ENCODE assay signal across 8 cellular contexts in genomic region chr14:73743431-73743931, GRCh38. TPM values are rescaled to one million over a fixed set of nuclear protein-coding genes. Genes with fewer than 3 reads are reported as not detected.
DNase-seq lines count a peak whose midpoint lies in the region; ATAC-seq lines count a peak whose summit lies in the region.

No MANE protein-coding gene starts in this region.

- no peaks in the 10 kb centered on the region for H3K9me3 ChIP-seq in KOPT-K1 (ENCODE audit: insufficient read depth, low read length, poor library complexity, severe bottlenecking)

- CTCF ChIA-PET in activated CD4-positive, alpha-beta T cell treated with anti-CD3 and anti-CD28 coated beads for 36 hours (lab: Charles Lee): interaction anchor here (0.7 to 10.6 kb wide), 13 partner anchors 12 to 699 kb away, joined by 3 to 116 read pairs (median 3); a partner anchor contains a TSS

- ATAC-seq in activated CD4-positive, alpha-beta T cell treated with anti-CD3 and anti-CD28 coated beads for 36 hours: peak; percentile 39
- ATAC-seq in Right ventricle myocardium superior (ENCODE audit: poor library complexity) (peak; percentile 16), GM21360 (IDR thresholded peaks at IDR 0.05; ENCODE audit: unreplicated experiment) (no peak)

- peaks cover 19% of the 10 kb centered on the region for H3K36me3 Mint-ChIP-seq in activated CD4-positive, alpha-beta T cell treated with anti-CD3 and anti-CD28 coated beads for 36 hours (ENCODE audit: low read depth)

- no peaks in the 10 kb centered on the region for H3K9me3 Mint-ChIP-seq in activated CD4-positive, alpha-beta T cell treated with anti-CD3 and anti-CD28 coated beads for 36 hours (ENCODE audit: low read depth)

- peak overlapping the region; percentile 82 for H3K27ac Mint-ChIP-seq in activated CD4-positive, alpha-beta T cell treated with anti-CD3 and anti-CD28 coated beads for 36 hours

- H3K27ac ChIP-seq in KOPT-K1 (ENCODE audit: low read depth, low read length, poor library complexity, severe bottlenecking): peak overlapping the region; percentile 97

- no peaks in the 10 kb centered on the region for H3K27me3 Mint-ChIP-seq in activated CD4-positive, alpha-beta T cell treated with anti-CD3 and anti-CD28 coated beads for 36 hours

- POLR2A ChIA-PET in activated CD4-positive, alpha-beta T cell treated with anti-CD3 and anti-CD28 coated beads for 36 hours (lab: Charles Lee): interaction anchor here (1.4 to 2.2 kb wide), 4 partner anchors 13 to 17 kb away, joined by 3 to 9 read pairs (median 6); a partner anchor contains a TSS

- H3K4me1 Mint-ChIP-seq in activated CD4-positive, alpha-beta T cell treated with anti-CD3 and anti-CD28 coated beads for 36 hours: peaks cover 86% of the 10 kb centered on the region

- peak overlapping the region; percentile 66 for H3K4me3 Mint-ChIP-seq in activated CD4-positive, alpha-beta T cell treated with anti-CD3 and anti-CD28 coated beads for 36 hours

- peak; percentile 79 for DNase-seq in activated CD4-positive, alpha-beta T cell treated with anti-CD3 and anti-CD28 coated beads for 36 hours
- no peak for DNase-seq in activated CD4-positive, alpha-beta T cell treated with anti-CD3 and anti-CD28 coated beads for 1 hour
- peak; percentile 79 for DNase-seq in activated CD8-positive, alpha-beta memory T cell treated with anti-CD3 and anti-CD28 coated beads, Interleukin-2, amount 50 U/mL, for 48 hours
- peak; percentile 78 for DNase-seq in Right ventricle myocardium superior
- peak; percentile 45 to 51 for DNase-seq in stimulated activated CD4-positive, alpha-beta T cell treated with anti-CD3 and anti-CD28 coated beads, Interleukin-1b, Interleukin-23, amount 100 ng/mL, for 4 hours (ENCODE audit: low read depth in 2 of 2)
- DNase-seq in NCI-H1092 (lab: John Stamatoyannopoulos, UW): no peak

- H3K36me3 ChIP-seq in KOPT-K1 (ENCODE audit: insufficient read depth, low read length): peaks cover 19% of the 10 kb centered on the region

- intact Hi-C loops in activated CD4-positive, alpha-beta T cell treated with anti-CD3 and anti-CD28 coated beads for 36 hours (cut with DNase I, micrococcal nuclease): loop anchor here (5.0 to 10.0 kb wide), 3 partner anchors 84 to 341 kb away; partner anchors contain the start of genes ALDH6A1 (in 1 of the 2), LIN52 (in 1 of the 2) and ZNF410 (in 1 of the 2)
- intact Hi-C loops in Right ventricle myocardium superior (cut with DNase I): no loop called here

RNA-seq across cellular contexts. Expression of gene PNMA1, which starts 29.3 kb away (rescaled TPM):
- total RNA-seq in activated CD4-positive, alpha-beta T cell treated with anti-CD3 and anti-CD28 coated beads for 36 hours: 10 to 100 TPM; 23.2 to 28.8 TPM
- 12.9 TPM for total RNA-seq in Right ventricle myocardium superior

Comparison
In these comparisons a context has a peak if more than half of its experiments do, and no peak if none do; other contexts are left out.
1. DNase-seq: peak in activated CD4-positive, alpha-beta T cell treated with anti-CD3 and anti-CD28 coated beads for 36 hours (single experiment), activated CD8-positive, alpha-beta memory T cell treated with anti-CD3 and anti-CD28 coated beads, Interleukin-2, amount 50 U/mL, for 48 hours (single experiment), Right ventricle myocardium superior (single experiment) and stimulated activated CD4-positive, alpha-beta T cell treated with anti-CD3 and anti-CD28 coated beads, Interleukin-1b, Interleukin-23, amount 100 ng/mL, for 4 hours (2 of 2); none in activated CD4-positive, alpha-beta T cell treated with anti-CD3 and anti-CD28 coated beads for 1 hour (single experiment) and NCI-H1092 (single experiment).